Comparison of ENCODE assay signal across 23 cellular contexts in the genomic region with DNA sequence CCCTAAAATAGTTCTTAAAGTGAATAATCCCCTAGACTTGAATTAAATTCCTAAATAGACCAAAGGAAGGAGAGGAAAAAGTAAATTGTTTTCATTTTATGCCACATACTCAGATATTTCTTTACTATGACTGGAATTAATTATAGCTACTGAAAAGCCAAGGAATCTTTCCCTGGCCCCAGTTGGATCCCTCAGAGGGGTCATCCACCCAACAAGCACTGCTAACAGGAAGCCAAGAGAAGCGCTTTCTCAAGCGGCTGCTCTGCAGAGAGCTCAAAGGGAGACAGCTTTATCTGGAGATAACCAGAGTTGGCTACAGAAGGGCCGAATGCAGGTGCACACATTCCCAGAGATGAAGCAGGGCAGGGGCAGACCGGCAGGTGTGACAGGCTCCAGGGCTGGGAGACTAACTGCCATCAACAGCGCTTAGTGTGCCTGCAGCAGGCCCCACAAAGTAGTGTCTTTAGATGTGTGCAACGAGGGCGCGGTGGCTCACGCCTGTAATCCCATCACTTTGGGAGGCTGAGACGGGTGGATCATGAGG. TPM values are rescaled to one million over a fixed set of nuclear protein-coding genes. Genes with fewer than 3 reads are reported as not detected.
DNase-seq lines count a peak whose midpoint lies in the region; ATAC-seq and TF ChIP-seq lines count a peak whose summit lies in the region.
"Had no signal": no experiment of that assay in that cellular context is flagged by ENCODE, and none has a peak within 500 bp of the region (broad histone marks: within the 10 kb centered on the region; RNA-seq: fewer than 3 reads in every experiment).

No MANE protein-coding gene starts in this region.

- no peaks in the 10 kb centered on the region for H3K4me1 Mint-ChIP-seq in activated naive CD8-positive, alpha-beta T cell treated with anti-CD3 and anti-CD28 coated beads, Interleukin-2, amount 10 ng/mL, durations not matched to agents 7 days and 5 days
- H3K4me1 Mint-ChIP-seq in activated naive CD8-positive, alpha-beta T cell treated with anti-CD3 and anti-CD28 coated beads, Interleukin-2, amount 50 U/mL, for 24 hours, result no peaks in the 10 kb centered on the region

- H3K4me3 Mint-ChIP-seq in activated naive CD8-positive, alpha-beta T cell treated with anti-CD3 and anti-CD28 coated beads, Interleukin-2, amount 10 ng/mL, durations not matched to agents 7 days and 5 days, result no peak overlapping the region
- no peak overlapping the region for H3K4me3 Mint-ChIP-seq in activated naive CD8-positive, alpha-beta T cell treated with anti-CD3 and anti-CD28 coated beads, Interleukin-2, amount 50 U/mL, for 24 hours
- H3K4me3 Mint-ChIP-seq: activated CD8-positive, alpha-beta T cell treated with anti-CD3 and anti-CD28 coated beads for 36 hours; dendritic cell treated with granulocyte-macrophage colony-stimulating factor and Interleukin-4, amounts not matched to agents 40 ng/mL and 50 ng/mL, for 4 days; natural killer cell treated with Interleukin-12 subunit alpha and Interleukin-12 subunit beta and Interleukin-15 and Interleukin-18, amount 100 ng/mL, for 72 hours; stimulated activated naive CD8-positive, alpha-beta T cell treated with anti-CD3 and anti-CD28 coated beads, Interleukin-15, Interleukin-2, amounts not matched to agents 100 ng/mL and 50 ng/mL, for 24 hours; T-helper 1 cell treated with Interleukin-12 subunit alpha and Interleukin-12 subunit beta and Interleukin-4 antibody, amounts not matched to agents 30 μg/mL and 1 μg/mL, for 36 hours had no signal

- peak; percentile 18 for DNase-seq in activated naive CD8-positive, alpha-beta T cell treated with anti-CD3 and anti-CD28 coated beads, Interleukin-2, amount 10 ng/mL, durations not matched to agents 7 days and 5 days
- DNase-seq in activated naive CD8-positive, alpha-beta T cell treated with anti-CD3 and anti-CD28 coated beads, Interleukin-2, amount 50 U/mL, for 24 hours, result no peak
- DNase-seq in islet precursor cell, result peak; percentile 38
- no peak for DNase-seq in SIG-M5 (lab: John Stamatoyannopoulos, UW)
- DNase-seq in NCI-H1105 treated with DMSO at 0.1 percent for 48 hours (lab: John Stamatoyannopoulos, UW), result no peak
- DNase-seq: ACHN; activated CD4-positive, CD25-positive, alpha-beta regulatory T cell; activated CD8-positive, alpha-beta T cell treated with anti-CD3 and anti-CD28 coated beads for 36 hours; activated gamma-delta T cell treated with Interleukin-2 at 50 U/mL for 16 hours; C1 segment of cervical spinal cord; Kasumi-1; NCI-H1436; NCI-H226; NCI-H69; PC-3; stimulated activated CD4-positive, alpha-beta T cell treated with anti-CD3 and anti-CD28 coated beads, Interleukin-1b, Interleukin-23, amount 100 ng/mL, for 48 hours had no signal

- H3K27ac Mint-ChIP-seq in activated naive CD8-positive, alpha-beta T cell treated with anti-CD3 and anti-CD28 coated beads, Interleukin-2, amount 10 ng/mL, durations not matched to agents 7 days and 5 days, result peak overlapping the region; percentile 7
- H3K27ac Mint-ChIP-seq in activated naive CD8-positive, alpha-beta T cell treated with anti-CD3 and anti-CD28 coated beads, Interleukin-2, amount 50 U/mL, for 24 hours, result no peak overlapping the region
- H3K27ac Mint-ChIP-seq: activated CD8-positive, alpha-beta T cell treated with anti-CD3 and anti-CD28 coated beads for 36 hours; dendritic cell treated with granulocyte-macrophage colony-stimulating factor and Interleukin-4, amounts not matched to agents 40 ng/mL and 50 ng/mL, for 4 days; natural killer cell treated with Interleukin-12 subunit alpha and Interleukin-12 subunit beta and Interleukin-15 and Interleukin-18, amount 100 ng/mL, for 72 hours; stimulated activated naive CD8-positive, alpha-beta T cell treated with anti-CD3 and anti-CD28 coated beads, Interleukin-15, Interleukin-2, amounts not matched to agents 100 ng/mL and 50 ng/mL, for 24 hours had no signal

- H3K27me3 Mint-ChIP-seq in activated naive CD8-positive, alpha-beta T cell treated with anti-CD3 and anti-CD28 coated beads, Interleukin-2, amount 10 ng/mL, durations not matched to agents 7 days and 5 days, result no peaks in the 10 kb centered on the region
- no peaks in the 10 kb centered on the region for H3K27me3 Mint-ChIP-seq in activated naive CD8-positive, alpha-beta T cell treated with anti-CD3 and anti-CD28 coated beads, Interleukin-2, amount 50 U/mL, for 24 hours
- H3K27me3 Mint-ChIP-seq: activated CD8-positive, alpha-beta T cell treated with anti-CD3 and anti-CD28 coated beads for 36 hours; dendritic cell treated with granulocyte-macrophage colony-stimulating factor and Interleukin-4, amounts not matched to agents 40 ng/mL and 50 ng/mL, for 4 days; natural killer cell treated with Interleukin-12 subunit alpha and Interleukin-12 subunit beta and Interleukin-15 and Interleukin-18, amount 100 ng/mL, for 72 hours; stimulated activated naive CD8-positive, alpha-beta T cell treated with anti-CD3 and anti-CD28 coated beads, Interleukin-15, Interleukin-2, amounts not matched to agents 100 ng/mL and 50 ng/mL, for 24 hours had no signal

- peaks cover 32% of the 10 kb centered on the region for H3K36me3 Mint-ChIP-seq in activated naive CD8-positive, alpha-beta T cell treated with anti-CD3 and anti-CD28 coated beads, Interleukin-2, amount 10 ng/mL, durations not matched to agents 7 days and 5 days
- peaks cover 41% of the 10 kb centered on the region for H3K36me3 Mint-ChIP-seq in activated naive CD8-positive, alpha-beta T cell treated with anti-CD3 and anti-CD28 coated beads, Interleukin-2, amount 50 U/mL, for 24 hours (ENCODE audit: low read depth)

- H3K9me3 Mint-ChIP-seq in activated naive CD8-positive, alpha-beta T cell treated with anti-CD3 and anti-CD28 coated beads, Interleukin-2, amount 10 ng/mL, durations not matched to agents 7 days and 5 days, result no peaks in the 10 kb centered on the region
- H3K9me3 Mint-ChIP-seq in activated naive CD8-positive, alpha-beta T cell treated with anti-CD3 and anti-CD28 coated beads, Interleukin-2, amount 50 U/mL, for 24 hours, result no peaks in the 10 kb centered on the region
- H3K9me3 Mint-ChIP-seq: activated CD8-positive, alpha-beta T cell treated with anti-CD3 and anti-CD28 coated beads for 36 hours; dendritic cell treated with granulocyte-macrophage colony-stimulating factor and Interleukin-4, amounts not matched to agents 40 ng/mL and 50 ng/mL, for 4 days; natural killer cell treated with Interleukin-12 subunit alpha and Interleukin-12 subunit beta and Interleukin-15 and Interleukin-18, amount 100 ng/mL, for 72 hours; stimulated activated naive CD8-positive, alpha-beta T cell treated with anti-CD3 and anti-CD28 coated beads, Interleukin-15, Interleukin-2, amounts not matched to agents 100 ng/mL and 50 ng/mL, for 24 hours; T-helper 1 cell treated with Interleukin-12 subunit alpha and Interleukin-12 subunit beta and Interleukin-4 antibody, amounts not matched to agents 30 μg/mL and 1 μg/mL, for 36 hours had no signal

- ATAC-seq in activated naive CD8-positive, alpha-beta T cell treated with anti-CD3 and anti-CD28 coated beads, Interleukin-2, amount 10 ng/mL, durations not matched to agents 7 days and 5 days (ENCODE audit: low read depth), result no peak
- no peak for ATAC-seq in activated naive CD8-positive, alpha-beta T cell treated with anti-CD3 and anti-CD28 coated beads, Interleukin-2, amount 50 U/mL, for 24 hours
- ATAC-seq in SK-N-SH treated with all-trans-retinoic acid at 6 μM for 48 hours (peak; percentile 71), GM21515 (IDR thresholded peaks at IDR 0.05; ENCODE audit: unreplicated experiment) (no peak)
- ATAC-seq: activated CD8-positive, alpha-beta T cell treated with anti-CD3 and anti-CD28 coated beads for 36 hours; HCT116; natural killer cell treated with Interleukin-12 subunit alpha and Interleukin-12 subunit beta and Interleukin-15 and Interleukin-18, amount 100 ng/mL, for 72 hours; PC-3 had no signal

- POLR2A ChIA-PET in activated naive CD8-positive, alpha-beta T cell treated with anti-CD3 and anti-CD28 coated beads, Interleukin-2, amount 10 ng/mL, durations not matched to agents 7 days and 5 days (lab: Charles Lee), result no interaction called here

TF ChIP-seq in SK-N-SH treated with all-trans-retinoic acid at 6 μM for 48 hours, 23 proteins besides CTCF, POLR2A, EP300 and RAD21:
- no peak for TF ChIP-seq BACH2 (CRISPR knock-in tag; IDR thresholded peaks at IDR 0.05; ENCODE audit: borderline replicate concordance)
- no peak for TF ChIP-seq ZNF8 (CRISPR knock-in tag; IDR thresholded peaks at IDR 0.05)
- no peak for TF ChIP-seq PPARA (CRISPR knock-in tag; IDR thresholded peaks at IDR 0.05; ENCODE audit: borderline replicate concordance)
- no peak for TF ChIP-seq POU6F1 (CRISPR knock-in tag; IDR thresholded peaks at IDR 0.05; ENCODE audit: borderline replicate concordance, low read depth)
- no peak for TF ChIP-seq OSR1 (CRISPR knock-in tag; IDR thresholded peaks at IDR 0.05)

RNA-seq across cellular contexts. Expression of gene POLR1A, which starts 51.1 kb away (rescaled TPM):
- total RNA-seq in activated naive CD8-positive, alpha-beta T cell treated with anti-CD3 and anti-CD28 coated beads, Interleukin-2, amount 10 ng/mL, durations not matched to agents 7 days and 5 days, result 10 to 100 TPM; 27.3 to 29.5 TPM

RNA-seq across cellular contexts. Expression of gene PTCD3, which starts 51.4 kb away (rescaled TPM):
- total RNA-seq in activated naive CD8-positive, alpha-beta T cell treated with anti-CD3 and anti-CD28 coated beads, Interleukin-2, amount 10 ng/mL, durations not matched to agents 7 days and 5 days, result 100 to 1,000 TPM; 157 TPM

Comparison
In these comparisons a context has a peak if more than half of its experiments do, and no peak if none do; other contexts are left out.
1. DNase-seq: peak in activated naive CD8-positive, alpha-beta T cell treated with anti-CD3 and anti-CD28 coated beads, Interleukin-2, amount 10 ng/mL, durations not matched to agents 7 days and 5 days (single experiment) and islet precursor cell (single experiment); none in activated naive CD8-positive, alpha-beta T cell treated with anti-CD3 and anti-CD28 coated beads, Interleukin-2, amount 50 U/mL, for 24 hours (single experiment), SIG-M5 (single experiment) and NCI-H1105 treated with DMSO at 0.1 percent for 48 hours (single experiment).